In genomic region chr1:3067671-3068399, GRCh38 we compare ENCODE assay signal across 12 cellular contexts. TPM values are rescaled to one million over a fixed set of nuclear protein-coding genes. Genes with fewer than 3 reads are reported as not detected.
A peak's percentile ranks its signal among the peaks of the same experiment; 100 is the strongest.
DNase-seq lines count a peak whose midpoint lies in the region; ATAC-seq lines count a peak whose summit lies in the region.
"Had no signal": no experiment of that assay in that cellular context is flagged by ENCODE, and none has a peak within 500 bp of the region (broad histone marks: within the 10 kb centered on the region; RNA-seq: fewer than 3 reads in every experiment).

No MANE protein-coding gene starts in this region.

- no peaks in the 10 kb centered on the region for H3K36me3 Mint-ChIP-seq in effector memory CD8-positive, alpha-beta T cell (ENCODE audit: insufficient read depth)
- H3K36me3 Mint-ChIP-seq in memory B cell (no peaks in the 10 kb centered on the region), T-cell (no peaks in the 10 kb centered on the region)
- H3K36me3 Mint-ChIP-seq in stimulated activated effector memory CD8-positive, alpha-beta T cell treated with anti-CD3 and anti-CD28 coated beads, Interleukin-12 subunit alpha, Interleukin-12 subunit beta, amount 100 ng/mL, for 72 hours = no peaks in the 10 kb centered on the region

- peaks cover 95% of the 10 kb centered on the region for H3K27me3 ChIP-seq in HUES64 (ENCODE audit: insufficient read depth, low read length)

- no peak overlapping the region for H3K27ac Mint-ChIP-seq in effector memory CD8-positive, alpha-beta T cell
- no peak overlapping the region for H3K27ac Mint-ChIP-seq in memory B cell
- no peak overlapping the region for H3K27ac Mint-ChIP-seq in stimulated activated effector memory CD8-positive, alpha-beta T cell treated with anti-CD3 and anti-CD28 coated beads, Interleukin-12 subunit alpha, Interleukin-12 subunit beta, amount 100 ng/mL, for 72 hours
- no peak overlapping the region for H3K27ac Mint-ChIP-seq in T-cell

- peaks cover 0 to 2% of the 10 kb centered on the region in 2 donors for H3K4me1 Mint-ChIP-seq in effector memory CD8-positive, alpha-beta T cell (ENCODE audit: low read depth in 2 of 2)
- no peaks in the 10 kb centered on the region for H3K4me1 Mint-ChIP-seq in memory B cell
- H3K4me1 Mint-ChIP-seq in stimulated activated effector memory CD8-positive, alpha-beta T cell treated with anti-CD3 and anti-CD28 coated beads, Interleukin-12 subunit alpha, Interleukin-12 subunit beta, amount 100 ng/mL, for 72 hours = no peaks in the 10 kb centered on the region
- peaks cover 0 to 5% (median 4%) of the 10 kb centered on the region in 3 donors for H3K4me1 Mint-ChIP-seq in T-cell

- 4% methylated on average over 78 of the region's 78 CpGs for WGBS in HUES64

- no peak overlapping the region for H3K27ac ChIP-seq in HUES64 (ENCODE audit: low read depth, low read length)

- no peaks in the 10 kb centered on the region for H3K9me3 Mint-ChIP-seq in effector memory CD8-positive, alpha-beta T cell
- H3K9me3 Mint-ChIP-seq in memory B cell (no peaks in the 10 kb centered on the region), T-cell (no peaks in the 10 kb centered on the region)
- H3K9me3 Mint-ChIP-seq in stimulated activated effector memory CD8-positive, alpha-beta T cell treated with anti-CD3 and anti-CD28 coated beads, Interleukin-12 subunit alpha, Interleukin-12 subunit beta, amount 100 ng/mL, for 72 hours = no peaks in the 10 kb centered on the region

- H3K4me1 ChIP-seq in HUES64 (ENCODE audit: insufficient read depth, low read length) = peaks cover 11% of the 10 kb centered on the region; the same call in 1 of the 2 replicates

- H3K9me3 ChIP-seq in HUES64 (ENCODE audit: insufficient read depth, low read depth, low read length) = no peaks in the 10 kb centered on the region

- POLR2A ChIA-PET in T-cell (lab: Charles Lee) = no interaction called here

- H3K36me3 ChIP-seq in HUES64 (ENCODE audit: insufficient read depth, low read length) = no peaks in the 10 kb centered on the region

- peak overlapping the region; percentile 19; the same call in 1 of the 2 replicates for H3K9ac ChIP-seq in HUES64 (ENCODE audit: low read depth, low read length)

- ATAC-seq in effector memory CD8-positive, alpha-beta T cell (replicated peaks) = no peak
- ATAC-seq in memory B cell (ENCODE audit: low read depth) = no peak
- ATAC-seq in stimulated activated effector memory CD8-positive, alpha-beta T cell treated with anti-CD3 and anti-CD28 coated beads, Interleukin-12 subunit alpha, Interleukin-12 subunit beta, amount 100 ng/mL, for 72 hours = no peak
- ATAC-seq in T-cell (replicated peaks in 1 of 4) = no peak
- ATAC-seq in GM19324 (IDR thresholded peaks at IDR 0.05; ENCODE audit: low FRiP score, unreplicated experiment) = no peak
- no peak for ATAC-seq in GM18909 (IDR thresholded peaks at IDR 0.05; ENCODE audit: poor library complexity, unreplicated experiment)

- no peak for DNase-seq in effector memory CD8-positive, alpha-beta T cell
- DNase-seq in memory B cell (ENCODE audit: low spot score in 2 of 2) = no peak
- DNase-seq in stimulated activated effector memory CD8-positive, alpha-beta T cell treated with anti-CD3 and anti-CD28 coated beads, Interleukin-12 subunit alpha, Interleukin-12 subunit beta, amount 100 ng/mL, for 72 hours (ENCODE audit: low spot score in 2 of 2) = no peak
- no peak for DNase-seq in T-cell
- DNase-seq in AML-193 (lab: John Stamatoyannopoulos, UW) = no peak
- DNase-seq: central memory CD4-positive, alpha-beta T cell; NCI-H1436; T-helper 9 cell had no signal

- peak overlapping the region; percentile 48 to 57 for H3K4me3 Mint-ChIP-seq in effector memory CD8-positive, alpha-beta T cell
- H3K4me3 Mint-ChIP-seq in memory B cell (peak overlapping the region; percentile 52), T-cell (peak overlapping the region in 1 of 3 donors; percentile 32)
- peak overlapping the region; percentile 21 for H3K4me3 Mint-ChIP-seq in stimulated activated effector memory CD8-positive, alpha-beta T cell treated with anti-CD3 and anti-CD28 coated beads, Interleukin-12 subunit alpha, Interleukin-12 subunit beta, amount 100 ng/mL, for 72 hours

- CTCF ChIA-PET in T-cell (lab: Charles Lee) = no interaction called here

- H3K4me3 ChIP-seq in HUES64 (ENCODE audit: low read length) = peak overlapping the region; percentile 34

- peaks cover 11 to 31% of the 10 kb centered on the region in 2 donors for H3K27me3 Mint-ChIP-seq in effector memory CD8-positive, alpha-beta T cell
- H3K27me3 Mint-ChIP-seq in memory B cell (peaks cover 8% of the 10 kb centered on the region), T-cell (peaks cover 3 to 38% of the 10 kb centered on the region in 2 donors)

RNA-seq across cellular contexts. Expression of gene PRDM16, which starts 1.2 kb away (rescaled TPM):
- 0.60 TPM for polyA plus RNA-seq in HUES64 (2013, experiment 1 of 2)
- polyA plus RNA-seq in HUES64 (2013, experiment 2 of 2) = 1.4 TPM
- under 1 TPM in 4 of 5 donors, not detected in 1; 0.15 to 0.70 (median 0.24) TPM for total RNA-seq in T-cell
- total RNA-seq: myocyte had no signal

RNA-seq across cellular contexts. Expression of gene ACTRT2, which starts 46.6 kb away (rescaled TPM):
- polyA plus RNA-seq in HUES64 (2013, experiment 1 of 2) = not detected
- not detected for polyA plus RNA-seq in HUES64 (2013, experiment 2 of 2)
- total RNA-seq in T-cell = not detected
- total RNA-seq: myocyte had no signal
